Comparison of ENCODE assay signal across 1 cellular context in the genomic region with DNA sequence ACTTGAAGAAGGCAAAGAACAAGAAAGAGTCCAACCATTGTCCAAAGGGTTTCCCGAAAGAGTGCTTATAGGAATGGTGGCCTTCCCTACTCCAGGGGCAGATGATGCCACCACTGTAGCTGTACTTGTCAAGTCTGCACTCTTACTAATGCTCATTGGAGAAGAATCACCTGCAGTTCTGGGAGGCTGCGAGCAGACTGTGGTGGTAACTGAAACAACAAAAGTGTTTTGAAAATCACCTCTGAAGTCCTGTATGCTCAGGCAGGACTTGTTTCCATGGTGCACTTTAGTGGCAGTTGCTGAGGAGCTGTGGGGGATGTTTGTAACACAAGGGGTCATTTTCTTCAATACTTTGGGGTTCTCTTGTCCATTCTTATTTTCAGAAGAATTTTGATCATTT.
TF ChIP-seq lines count a peak whose summit lies in the region.

No MANE protein-coding gene starts in this region.

TF ChIP-seq in SK-N-SH treated with all-trans-retinoic acid at 6 μM for 48 hours, 23 proteins besides CTCF, POLR2A, EP300 and RAD21:
- TF ChIP-seq, protein P1, sequence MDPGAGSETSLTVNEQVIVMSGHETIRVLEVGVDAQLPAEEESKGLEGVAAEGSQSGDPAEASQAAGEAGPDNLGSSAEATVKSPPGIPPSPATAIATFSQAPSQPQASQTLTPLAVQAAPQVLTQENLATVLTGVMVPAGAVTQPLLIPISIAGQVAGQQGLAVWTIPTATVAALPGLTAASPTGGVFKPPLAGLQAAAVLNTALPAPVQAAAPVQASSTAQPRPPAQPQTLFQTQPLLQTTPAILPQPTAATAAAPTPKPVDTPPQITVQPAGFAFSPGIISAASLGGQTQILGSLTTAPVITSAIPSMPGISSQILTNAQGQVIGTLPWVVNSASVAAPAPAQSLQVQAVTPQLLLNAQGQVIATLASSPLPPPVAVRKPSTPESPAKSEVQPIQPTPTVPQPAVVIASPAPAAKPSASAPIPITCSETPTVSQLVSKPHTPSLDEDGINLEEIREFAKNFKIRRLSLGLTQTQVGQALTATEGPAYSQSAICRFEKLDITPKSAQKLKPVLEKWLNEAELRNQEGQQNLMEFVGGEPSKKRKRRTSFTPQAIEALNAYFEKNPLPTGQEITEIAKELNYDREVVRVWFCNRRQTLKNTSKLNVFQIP (CRISPR knock-in tag; IDR thresholded peaks at IDR 0.05; ENCODE audit: borderline replicate concordance, low read depth) = no peak
- TF ChIP-seq ISL1 (CRISPR knock-in tag; IDR thresholded peaks at IDR 0.05) (no peak), PATZ1 (CRISPR knock-in tag; IDR thresholded peaks at IDR 0.05; ENCODE audit: borderline replicate concordance) (no peak), ZNF8 (CRISPR knock-in tag; IDR thresholded peaks at IDR 0.05) (no peak), CREB5 (CRISPR knock-in tag; IDR thresholded peaks at IDR 0.05; ENCODE audit: low read depth) (no peak), TOX (CRISPR knock-in tag; IDR thresholded peaks at IDR 0.05; ENCODE audit: borderline replicate concordance) (no peak), ZFP30 (CRISPR knock-in tag; IDR thresholded peaks at IDR 0.05) (no peak), PPARA (CRISPR knock-in tag; IDR thresholded peaks at IDR 0.05; ENCODE audit: borderline replicate concordance) (no peak), TCF4 (CRISPR knock-in tag; IDR thresholded peaks at IDR 0.05; ENCODE audit: borderline replicate concordance) (no peak), ZNF565 (CRISPR knock-in tag; conservative IDR thresholded peaks at IDR 0.05; ENCODE audit: low read depth) (no peak), ZC3H10 (CRISPR knock-in tag; IDR thresholded peaks at IDR 0.05) (no peak), OSR1 (CRISPR knock-in tag; IDR thresholded peaks at IDR 0.05) (no peak), ZFP3 (CRISPR knock-in tag; IDR thresholded peaks at IDR 0.05) (no peak), GLIS3 (CRISPR knock-in tag; IDR thresholded peaks at IDR 0.05) (no peak), SNAI2 (CRISPR knock-in tag; IDR thresholded peaks at IDR 0.05) (no peak), ARNTL (CRISPR knock-in tag; IDR thresholded peaks at IDR 0.05; ENCODE audit: borderline replicate concordance, low read depth) (no peak), CSDC2 (CRISPR knock-in tag; IDR thresholded peaks at IDR 0.05) (no peak)
- TF ChIP-seq, protein P2, sequence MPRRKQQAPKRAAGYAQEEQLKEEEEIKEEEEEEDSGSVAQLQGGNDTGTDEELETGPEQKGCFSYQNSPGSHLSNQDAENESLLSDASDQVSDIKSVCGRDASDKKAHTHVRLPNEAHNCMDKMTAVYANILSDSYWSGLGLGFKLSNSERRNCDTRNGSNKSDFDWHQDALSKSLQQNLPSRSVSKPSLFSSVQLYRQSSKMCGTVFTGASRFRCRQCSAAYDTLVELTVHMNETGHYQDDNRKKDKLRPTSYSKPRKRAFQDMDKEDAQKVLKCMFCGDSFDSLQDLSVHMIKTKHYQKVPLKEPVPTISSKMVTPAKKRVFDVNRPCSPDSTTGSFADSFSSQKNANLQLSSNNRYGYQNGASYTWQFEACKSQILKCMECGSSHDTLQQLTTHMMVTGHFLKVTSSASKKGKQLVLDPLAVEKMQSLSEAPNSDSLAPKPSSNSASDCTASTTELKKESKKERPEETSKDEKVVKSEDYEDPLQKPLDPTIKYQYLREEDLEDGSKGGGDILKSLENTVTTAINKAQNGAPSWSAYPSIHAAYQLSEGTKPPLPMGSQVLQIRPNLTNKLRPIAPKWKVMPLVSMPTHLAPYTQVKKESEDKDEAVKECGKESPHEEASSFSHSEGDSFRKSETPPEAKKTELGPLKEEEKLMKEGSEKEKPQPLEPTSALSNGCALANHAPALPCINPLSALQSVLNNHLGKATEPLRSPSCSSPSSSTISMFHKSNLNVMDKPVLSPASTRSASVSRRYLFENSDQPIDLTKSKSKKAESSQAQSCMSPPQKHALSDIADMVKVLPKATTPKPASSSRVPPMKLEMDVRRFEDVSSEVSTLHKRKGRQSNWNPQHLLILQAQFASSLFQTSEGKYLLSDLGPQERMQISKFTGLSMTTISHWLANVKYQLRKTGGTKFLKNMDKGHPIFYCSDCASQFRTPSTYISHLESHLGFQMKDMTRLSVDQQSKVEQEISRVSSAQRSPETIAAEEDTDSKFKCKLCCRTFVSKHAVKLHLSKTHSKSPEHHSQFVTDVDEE (CRISPR knock-in tag; IDR thresholded peaks at IDR 0.05) = no peak
